Comparison of ENCODE assay signal across 26 cellular contexts in genomic region chr1:208110296-208110695, GRCh38.
"Had no signal": no experiment of that assay in that cellular context is flagged by ENCODE, and none has a peak within 500 bp of the region (broad histone marks: within the 10 kb centered on the region; RNA-seq: fewer than 3 reads in every experiment).

No MANE protein-coding gene starts in this region.

- DNase-seq: activated B cell treated with CpG ODN at 0.5 μM for 24 hours; activated CD4-positive, alpha-beta T cell treated with anti-CD3 and anti-CD28 coated beads for 36 hours; activated CD4-positive, alpha-beta T cell treated with anti-CD3 and anti-CD28 coated beads, Interleukin-2, amount 50 U/mL, for 4 hours; activated CD8-positive, alpha-beta memory T cell treated with anti-CD3 and anti-CD28 coated beads for 24 hours; activated CD8-positive, alpha-beta memory T cell treated with anti-CD3 and anti-CD28 coated beads, Interleukin-2, amount 50 U/mL, for 4 hours; activated naive CD4-positive, alpha-beta T cell; activated naive CD8-positive, alpha-beta T cell treated with anti-CD3 and anti-CD28 coated beads for 36 hours; activated T-cell treated with anti-CD3 and anti-CD28 coated beads, Interleukin-2, amount 50 U/mL, for 4 hours; colonic mucosa; dorsolateral prefrontal cortex; effector memory CD8-positive, alpha-beta T cell; esophagus squamous epithelium; head of caudate nucleus; midbrain; ovary; stimulated activated CD4-positive, alpha-beta T cell treated with anti-CD3 and anti-CD28 coated beads, Interleukin-4, amount 100 ng/mL, for 24 hours; stimulated activated naive CD8-positive, alpha-beta T cell treated with anti-CD3 and anti-CD28 coated beads, Interleukin-15, Interleukin-2, amounts not matched to agents 100 U/mL and 50 U/mL, for 24 hours; T1000; tibial artery had no signal

- H3K9me3 Mint-ChIP-seq: activated B cell treated with CpG ODN at 0.5 μM for 24 hours; activated naive CD8-positive, alpha-beta T cell treated with anti-CD3 and anti-CD28 coated beads for 36 hours; activated T-cell treated with anti-CD3 and anti-CD28 coated beads, Interleukin-2, amount 50 U/mL, for 4 hours; activated T-helper 2 cell treated with anti-CD3 and anti-CD28 coated beads, Interferon-gamma antibody, Interleukin-2, Interleukin-4, amounts not matched to agents 10 μg/mL and 5 μg/mL and 100 μg/mL, durations not matched to agents 14 hours and 24 hours and 36 hours; effector memory CD8-positive, alpha-beta T cell; natural killer cell treated with Interleukin-12 subunit alpha and Interleukin-12 subunit beta and Interleukin-15 and Interleukin-18, amount 100 ng/mL, for 72 hours had no signal

- H3K27ac ChIP-seq: breast epithelium, colonic mucosa, esophagus squamous epithelium, gastroesophageal sphincter, neutrophil, ovary, prostate gland, right atrium auricular region, tibial artery had no signal

- ATAC-seq: activated CD4-positive, alpha-beta T cell treated with anti-CD3 and anti-CD28 coated beads for 36 hours; activated T-cell treated with anti-CD3 and anti-CD28 coated beads, Interleukin-2, amount 50 U/mL, for 4 hours; effector memory CD8-positive, alpha-beta T cell; gastroesophageal sphincter; natural killer cell treated with Interleukin-12 subunit alpha and Interleukin-12 subunit beta and Interleukin-15 and Interleukin-18, amount 100 ng/mL, for 72 hours; stimulated activated naive CD8-positive, alpha-beta T cell treated with anti-CD3 and anti-CD28 coated beads, Interleukin-15, Interleukin-2, amounts not matched to agents 100 U/mL and 50 U/mL, for 24 hours had no signal

- H3K36me3 ChIP-seq: breast epithelium, colonic mucosa, neutrophil, ovary, prostate gland, right atrium auricular region, tibial artery had no signal

- H3K4me1 ChIP-seq: breast epithelium, colonic mucosa, prostate gland had no signal

- H3K4me3 ChIP-seq: breast epithelium, colonic mucosa, dorsolateral prefrontal cortex, esophagus squamous epithelium, gastroesophageal sphincter, ovary, prostate gland, right atrium auricular region, tibial artery had no signal

- H3K36me3 Mint-ChIP-seq: activated naive CD8-positive, alpha-beta T cell treated with anti-CD3 and anti-CD28 coated beads for 36 hours; natural killer cell treated with Interleukin-12 subunit alpha and Interleukin-12 subunit beta and Interleukin-15 and Interleukin-18, amount 100 ng/mL, for 72 hours had no signal

- H3K27me3 ChIP-seq: breast epithelium, colonic mucosa, dorsolateral prefrontal cortex, esophagus squamous epithelium, gastroesophageal sphincter, neutrophil, ovary, right atrium auricular region, tibial artery had no signal

- H3K4me1 Mint-ChIP-seq: activated B cell treated with CpG ODN at 0.5 μM for 24 hours; activated CD4-positive, alpha-beta T cell treated with anti-CD3 and anti-CD28 coated beads for 36 hours; activated naive CD8-positive, alpha-beta T cell treated with anti-CD3 and anti-CD28 coated beads for 36 hours had no signal

- H3K27me3 Mint-ChIP-seq: activated B cell treated with CpG ODN at 0.5 μM for 24 hours; activated CD4-positive, alpha-beta T cell treated with anti-CD3 and anti-CD28 coated beads for 36 hours; activated naive CD8-positive, alpha-beta T cell treated with anti-CD3 and anti-CD28 coated beads for 36 hours had no signal

- H3K4me3 Mint-ChIP-seq: activated B cell treated with CpG ODN at 0.5 μM for 24 hours; activated CD4-positive, alpha-beta T cell treated with anti-CD3 and anti-CD28 coated beads for 36 hours; activated naive CD8-positive, alpha-beta T cell treated with anti-CD3 and anti-CD28 coated beads for 36 hours; activated T-cell treated with anti-CD3 and anti-CD28 coated beads, Interleukin-2, amount 50 U/mL, for 4 hours; effector memory CD8-positive, alpha-beta T cell; natural killer cell treated with Interleukin-12 subunit alpha and Interleukin-12 subunit beta and Interleukin-15 and Interleukin-18, amount 100 ng/mL, for 72 hours had no signal

- H3K9me3 ChIP-seq: breast epithelium, colonic mucosa, esophagus squamous epithelium, gastroesophageal sphincter, neutrophil, ovary, prostate gland, right atrium auricular region, tibial artery had no signal

- H3K27ac Mint-ChIP-seq: activated B cell treated with CpG ODN at 0.5 μM for 24 hours; activated CD4-positive, alpha-beta T cell treated with anti-CD3 and anti-CD28 coated beads for 36 hours; activated naive CD8-positive, alpha-beta T cell treated with anti-CD3 and anti-CD28 coated beads for 36 hours; activated T-helper 2 cell treated with anti-CD3 and anti-CD28 coated beads, Interferon-gamma antibody, Interleukin-2, Interleukin-4, amounts not matched to agents 10 μg/mL and 5 μg/mL and 100 μg/mL, durations not matched to agents 14 hours and 24 hours and 36 hours; effector memory CD8-positive, alpha-beta T cell; natural killer cell treated with Interleukin-12 subunit alpha and Interleukin-12 subunit beta and Interleukin-15 and Interleukin-18, amount 100 ng/mL, for 72 hours had no signal
